ENCODE assay signal across 27 cellular contexts in genomic region chr16:77838597-77839255, GRCh38.
"Had no signal": no experiment of that assay in that cellular context is flagged by ENCODE, and none has a peak within 500 bp of the region (broad histone marks: within the 10 kb centered on the region; RNA-seq: fewer than 3 reads in every experiment).

No MANE protein-coding gene starts in this region.

- H3K36me3 Mint-ChIP-seq: activated naive CD8-positive, alpha-beta T cell; natural killer cell; stimulated activated naive B cell treated with anti-CD40 and anti-IgM and Interleukin-4, amounts not matched to agents 10 μg/mL and 1 μg/mL and 100 μg/mL, for 72 hours had no signal

- H3K27me3 ChIP-seq: adrenal gland, body of pancreas, cardiac muscle cell, colonic mucosa, sigmoid colon, thyroid gland had no signal

- DNase-seq: activated CD4-positive, alpha-beta T cell treated with anti-CD3 and anti-CD28 coated beads for 48 hours; activated CD4-positive, alpha-beta T cell treated with anti-CD3 and anti-CD28 coated beads, Interleukin-2, amount 50 U/mL, for 48 hours; activated CD8-positive, alpha-beta memory T cell treated with anti-CD3 and anti-CD28 coated beads for 24 hours; activated effector memory CD4-positive, alpha-beta T cell treated with Interleukin-2 at 50 U/mL for 16 hours; activated naive CD4-positive, alpha-beta T cell treated with Interleukin-2 at 50 U/mL for 16 hours; adrenal gland; aorta; body of pancreas; cerebellar nuclear complex; colonic mucosa; effector CD8-positive, alpha-beta T cell; glutamatergic neuron; natural killer cell; nucleus accumbens; psoas muscle; sigmoid colon; small intestine; stimulated activated CD4-positive, alpha-beta T cell treated with anti-CD3 and anti-CD28 coated beads, Interleukin-1b, Interleukin-23, amount 100 ng/mL, for 48 hours; stimulated activated naive B cell treated with anti-CD40 and anti-IgM and Interleukin-4, amounts not matched to agents 10 μg/mL and 1 μg/mL and 100 μg/mL, for 72 hours; stomach; T-helper 1 cell; thyroid gland had no signal

- H3K27ac Mint-ChIP-seq: activated naive CD8-positive, alpha-beta T cell; natural killer cell; stimulated activated naive B cell treated with anti-CD40 and anti-IgM and Interleukin-4, amounts not matched to agents 10 μg/mL and 1 μg/mL and 100 μg/mL, for 72 hours had no signal

- H3K27me3 Mint-ChIP-seq: stimulated activated naive B cell treated with anti-CD40 and anti-IgM and Interleukin-4, amounts not matched to agents 10 μg/mL and 1 μg/mL and 100 μg/mL, for 72 hours had no signal

- H2AFZ ChIP-seq: parathyroid adenoma had no signal

- H3K36me3 ChIP-seq: adrenal gland, cardiac muscle cell, colonic mucosa, sigmoid colon, stomach, thyroid gland had no signal

- H3K4me1 Mint-ChIP-seq: natural killer cell; stimulated activated naive B cell treated with anti-CD40 and anti-IgM and Interleukin-4, amounts not matched to agents 10 μg/mL and 1 μg/mL and 100 μg/mL, for 72 hours had no signal

- H3K27ac ChIP-seq: adrenal gland, body of pancreas, cardiac muscle cell, colonic mucosa, parathyroid adenoma, psoas muscle, sigmoid colon, stomach, thyroid gland, VCaP had no signal

- H3K79me2 ChIP-seq: parathyroid adenoma had no signal

- H3K4me3 ChIP-seq: adrenal gland, body of pancreas, cardiac muscle cell, colonic mucosa, psoas muscle, sigmoid colon, stomach, thyroid gland had no signal

- ATAC-seq: activated CD4-positive, CD25-positive, alpha-beta regulatory T cell treated with anti-CD3 and anti-CD28 coated beads, Interleukin-2, amount 50 U/mL, for 24 hours; body of pancreas; natural killer cell; psoas muscle; stimulated activated naive B cell treated with anti-CD40 and anti-IgM and Interleukin-4, amounts not matched to agents 10 μg/mL and 1 μg/mL and 100 μg/mL, for 72 hours had no signal

- H3K4me3 Mint-ChIP-seq: activated naive CD8-positive, alpha-beta T cell; natural killer cell; stimulated activated naive B cell treated with anti-CD40 and anti-IgM and Interleukin-4, amounts not matched to agents 10 μg/mL and 1 μg/mL and 100 μg/mL, for 72 hours had no signal

- H3K9me3 ChIP-seq: adrenal gland, body of pancreas, colonic mucosa, psoas muscle, sigmoid colon, stomach, thyroid gland had no signal

- H3K9me3 Mint-ChIP-seq: natural killer cell; stimulated activated naive B cell treated with anti-CD40 and anti-IgM and Interleukin-4, amounts not matched to agents 10 μg/mL and 1 μg/mL and 100 μg/mL, for 72 hours had no signal

- H3K4me1 ChIP-seq: adrenal gland, colonic mucosa, parathyroid adenoma, psoas muscle, sigmoid colon, thyroid gland had no signal

- H3K9ac ChIP-seq: parathyroid adenoma had no signal
